Comparison of ENCODE assay signal across 8 cellular contexts in genomic region chr17:3754458-3755334, GRCh38. TPM values are rescaled to one million over a fixed set of nuclear protein-coding genes. Genes with fewer than 3 reads are reported as not detected.
DNase-seq lines count a peak whose midpoint lies in the region; ATAC-seq and TF ChIP-seq lines count a peak whose summit lies in the region.

No MANE protein-coding gene starts in this region.

- peaks cover 3% of the 10 kb centered on the region for H3K79me1 ChIP-seq in trophoblast cell (ENCODE audit: low read length)

- no peak overlapping the region for H3K23ac ChIP-seq in trophoblast cell (ENCODE audit: low read length)

- 19 to 49% methylated on average over 5 to 8 of the region's 56 CpGs for whole genome bisulfite sequencing in esophagus squamous epithelium, 2 donors
- WGBS in trophoblast cell (ENCODE audit: extremely low coverage, insufficient coverage, insufficient read length) = no CpG with 5 or more reads among the region's 56 CpGs

- peak overlapping the region; percentile 100 for H2AFZ ChIP-seq in trophoblast cell (ENCODE audit: insufficient read depth, low read length, poor library complexity)

- H3K4me2 ChIP-seq in trophoblast cell (ENCODE audit: low read length) = peak overlapping the region; percentile 82

- H3K36me3 ChIP-seq in esophagus squamous epithelium = no peaks in the 10 kb centered on the region
- H3K36me3 ChIP-seq in trophoblast cell (ENCODE audit: control insufficient read depth in 1 of 2, insufficient read depth in 2 of 2, low read length in 2 of 2) = no peaks in the 10 kb centered on the region

- H4K8ac ChIP-seq in trophoblast cell (ENCODE audit: low read depth, low read length) = peak overlapping the region; percentile 95

- CTCF ChIA-PET in Calu3 (lab: Charles Lee) = interaction anchor here (0.6 to 1.6 kb wide), 10 partner anchors 15 to 931 kb away, joined by 3 to 9 read pairs (median 4); partner anchors contain the start of gene HASPIN
- CTCF ChIA-PET in activated CD8-positive, alpha-beta T cell treated with anti-CD3 and anti-CD28 coated beads, Interleukin-2, amount 10 ng/mL, durations not matched to agents 7 days and 5 days (lab: Charles Lee) = interaction anchor here (0.9 to 2.3 kb wide), 2 partner anchors 17 to 89 kb away, joined by 3 to 9 read pairs; no protein-coding TSS in a partner anchor

- intact Hi-C loops in Calu3 (cut with micrococcal nuclease; ENCODE audit: unreplicated experiment) = no loop called here
- intact Hi-C loops in esophagus squamous epithelium (cut with DNase I) = no loop called here

- peak overlapping the region; percentile 76 for H3K4me3 Mint-ChIP-seq in Calu3 (ENCODE audit: low read depth, unreplicated experiment)
- H3K4me3 Mint-ChIP-seq in activated CD8-positive, alpha-beta T cell treated with anti-CD3 and anti-CD28 coated beads, Interleukin-2, amount 10 ng/mL, durations not matched to agents 7 days and 5 days = no peak overlapping the region

- peak overlapping the region; percentile 86 for H4K91ac ChIP-seq in trophoblast cell (ENCODE audit: low read depth, low read length)

- POLR2A ChIA-PET in activated CD8-positive, alpha-beta T cell treated with anti-CD3 and anti-CD28 coated beads, Interleukin-2, amount 10 ng/mL, durations not matched to agents 7 days and 5 days (lab: Charles Lee) = interaction anchor here (0.6 kb wide), 1 partner anchor 153 kb away, joined by 3 read pairs; no protein-coding TSS in a partner anchor

- H3K4me3 ChIP-seq in esophagus squamous epithelium = peak overlapping the region; percentile 38 to 68 (median 58)
- H3K4me3 ChIP-seq in trophoblast cell (ENCODE audit: low read depth, low read length) = peak overlapping the region; percentile 66

- no peaks in the 10 kb centered on the region for H3K4me1 Mint-ChIP-seq in Calu3 (ENCODE audit: low read depth, unreplicated experiment)
- peaks cover 50% of the 10 kb centered on the region for H3K4me1 Mint-ChIP-seq in activated CD8-positive, alpha-beta T cell treated with anti-CD3 and anti-CD28 coated beads, Interleukin-2, amount 10 ng/mL, durations not matched to agents 7 days and 5 days (ENCODE audit: low read depth)

- H2BK5ac ChIP-seq in trophoblast cell (ENCODE audit: low read depth, low read length, poor library complexity) = no peak overlapping the region

- H4K12ac ChIP-seq in trophoblast cell (ENCODE audit: low read depth, low read length) = peak overlapping the region; percentile 97

- peak overlapping the region; percentile 74 for H3K27ac Mint-ChIP-seq in Calu3 (ENCODE audit: unreplicated experiment)
- H3K27ac Mint-ChIP-seq in activated CD8-positive, alpha-beta T cell treated with anti-CD3 and anti-CD28 coated beads, Interleukin-2, amount 10 ng/mL, durations not matched to agents 7 days and 5 days = no peak overlapping the region

- peaks cover 11% of the 10 kb centered on the region for H3K36me3 Mint-ChIP-seq in Calu3 (ENCODE audit: insufficient read depth, unreplicated experiment)
- peaks cover 6% of the 10 kb centered on the region for H3K36me3 Mint-ChIP-seq in activated CD8-positive, alpha-beta T cell treated with anti-CD3 and anti-CD28 coated beads, Interleukin-2, amount 10 ng/mL, durations not matched to agents 7 days and 5 days (ENCODE audit: low read depth)

- peak overlapping the region; percentile 2 for H3K9ac ChIP-seq in trophoblast cell (ENCODE audit: low read length)

- peak overlapping the region; percentile 59 for H2BK120ac ChIP-seq in trophoblast cell (ENCODE audit: insufficient read depth, low read length, poor library complexity)

- ATAC-seq in activated CD8-positive, alpha-beta T cell treated with anti-CD3 and anti-CD28 coated beads, Interleukin-2, amount 10 ng/mL, durations not matched to agents 7 days and 5 days = peak; percentile 78
- ATAC-seq in HG02884 (IDR thresholded peaks at IDR 0.05; ENCODE audit: unreplicated experiment) (no peak), GM18511 (IDR thresholded peaks at IDR 0.05; ENCODE audit: unreplicated experiment) (no peak), HG03135 (IDR thresholded peaks at IDR 0.05; ENCODE audit: unreplicated experiment) (no peak)

- no TSS peak for BruUV-seq in Calu3 (replicated peaks; lab: Mats Ljungman, UMichigan)

- no peak overlapping the region for H2BK12ac ChIP-seq in trophoblast cell (ENCODE audit: low read length)

- peak in 1 of 4 donors; percentile 66 for TF ChIP-seq POLR2A in esophagus squamous epithelium (IDR thresholded peaks at IDR 0.05)

- peaks cover 18% of the 10 kb centered on the region for H3K27me3 Mint-ChIP-seq in Calu3 (ENCODE audit: unreplicated experiment)
- no peaks in the 10 kb centered on the region for H3K27me3 Mint-ChIP-seq in activated CD8-positive, alpha-beta T cell treated with anti-CD3 and anti-CD28 coated beads, Interleukin-2, amount 10 ng/mL, durations not matched to agents 7 days and 5 days (ENCODE audit: low read depth)

- H2AK5ac ChIP-seq in trophoblast cell (ENCODE audit: low read length) = no peak overlapping the region

- H3K4me1 ChIP-seq in esophagus squamous epithelium (peaks cover 0 to 17% (median 14%) of the 10 kb centered on the region in 3 donors), trophoblast cell (ENCODE audit: control insufficient read depth in 1 of 2, insufficient read depth in 2 of 2, low read length in 2 of 2) (peaks cover 4 to 6% of the 10 kb centered on the region in 2 experiments)

- no peak for TF ChIP-seq CTCF in Calu3 (IDR thresholded peaks at IDR 0.05; ENCODE audit: unreplicated experiment)
- TF ChIP-seq CTCF in esophagus squamous epithelium (IDR thresholded peaks at IDR 0.05) = no peak

- H3K27me3 ChIP-seq in esophagus squamous epithelium = peaks cover 0 to 36% (median 0%) of the 10 kb centered on the region in 4 donors
- no peaks in the 10 kb centered on the region for H3K27me3 ChIP-seq in trophoblast cell (ENCODE audit: insufficient read depth, low read length)

- H3K4ac ChIP-seq in trophoblast cell (ENCODE audit: low read depth, low read length) = peak overlapping the region; percentile 35

- DNase-seq in Calu3 (peak; percentile 94), NCI-H146 (lab: John Stamatoyannopoulos, UW) (peak; percentile 100), esophagus squamous epithelium (lab: John Stamatoyannopoulos, UW) (no peak), trophoblast cell (peak; percentile 98 to 99)
- peak; percentile 77 for DNase-seq in activated CD8-positive, alpha-beta T cell treated with anti-CD3 and anti-CD28 coated beads, Interleukin-2, amount 10 ng/mL, durations not matched to agents 7 days and 5 days

- H3K18ac ChIP-seq in trophoblast cell (ENCODE audit: low read length) = peak overlapping the region; percentile 53

- no peaks in the 10 kb centered on the region for H3K9me3 Mint-ChIP-seq in Calu3 (ENCODE audit: low read depth, unreplicated experiment)
- H3K9me3 Mint-ChIP-seq in activated CD8-positive, alpha-beta T cell treated with anti-CD3 and anti-CD28 coated beads, Interleukin-2, amount 10 ng/mL, durations not matched to agents 7 days and 5 days (ENCODE audit: insufficient read depth) = peaks cover 1% of the 10 kb centered on the region

- peaks cover 0 to 5% (median 3%) of the 10 kb centered on the region in 3 donors for H3K9me3 ChIP-seq in esophagus squamous epithelium
- H3K9me3 ChIP-seq in trophoblast cell (ENCODE audit: insufficient read depth, low read depth, low read length) = peaks cover 1% of the 10 kb centered on the region

- peaks cover 3% of the 10 kb centered on the region for H3K79me2 ChIP-seq in trophoblast cell (ENCODE audit: control insufficient read depth, insufficient read depth, low read length, poor library complexity)

- H3K14ac ChIP-seq in trophoblast cell (ENCODE audit: low read length) = peak overlapping the region; percentile 46

- H3K27ac ChIP-seq in esophagus squamous epithelium (peak overlapping the region; percentile 75 to 92 (median 84)), trophoblast cell (ENCODE audit: low read depth, low read length) (peak overlapping the region; percentile 7)

RNA-seq across cellular contexts. Expression of gene HASPIN, which starts 31.0 kb away (rescaled TPM):
- total RNA-seq in Calu3 (2022) (11.8 and 13.4 TPM in 2 replicates), esophagus squamous epithelium (1 to 10 TPM; 1.4 to 5.4 (median 3.0) TPM)
- 10 to 100 TPM; 27.0 to 28.1 TPM for total RNA-seq in activated CD8-positive, alpha-beta T cell treated with anti-CD3 and anti-CD28 coated beads, Interleukin-2, amount 10 ng/mL, durations not matched to agents 7 days and 5 days
- 10.1 and 10.2 TPM in 2 replicates for polyA plus RNA-seq in trophoblast cell (2013)

RNA-seq across cellular contexts. Expression of gene ITGAE, which starts 46.3 kb away (rescaled TPM):
- total RNA-seq in Calu3 (2022) = 8.4 and 14.7 TPM in 2 replicates
- 10 to 100 TPM; 22.9 to 23.2 TPM for total RNA-seq in activated CD8-positive, alpha-beta T cell treated with anti-CD3 and anti-CD28 coated beads, Interleukin-2, amount 10 ng/mL, durations not matched to agents 7 days and 5 days
- 10 to 100 TPM in 3 of 4 donors, 1 to 10 TPM in 1; 5.7 to 40.5 (median 26.9) TPM for total RNA-seq in esophagus squamous epithelium
- polyA plus RNA-seq in trophoblast cell (2013) = 32.1 and 34.1 TPM in 2 replicates

RNA-seq across cellular contexts. Expression of gene P2RX5, which starts 58.7 kb away (rescaled TPM):
- total RNA-seq in Calu3 (2022) (11.1 and 11.6 TPM in 2 replicates), esophagus squamous epithelium (1 to 10 TPM in 1 of 4 donors, under 1 TPM in 2, not detected in 1; 0.38 to 1.1 (median 0.97) TPM)
- total RNA-seq in activated CD8-positive, alpha-beta T cell treated with anti-CD3 and anti-CD28 coated beads, Interleukin-2, amount 10 ng/mL, durations not matched to agents 7 days and 5 days = 1 to 10 TPM; 7.8 to 8.1 TPM
- 0.18 and 0.27 TPM in 2 replicates for polyA plus RNA-seq in trophoblast cell (2013)
